Comparison of ENCODE assay signal across 7 cellular contexts in the genomic region with DNA sequence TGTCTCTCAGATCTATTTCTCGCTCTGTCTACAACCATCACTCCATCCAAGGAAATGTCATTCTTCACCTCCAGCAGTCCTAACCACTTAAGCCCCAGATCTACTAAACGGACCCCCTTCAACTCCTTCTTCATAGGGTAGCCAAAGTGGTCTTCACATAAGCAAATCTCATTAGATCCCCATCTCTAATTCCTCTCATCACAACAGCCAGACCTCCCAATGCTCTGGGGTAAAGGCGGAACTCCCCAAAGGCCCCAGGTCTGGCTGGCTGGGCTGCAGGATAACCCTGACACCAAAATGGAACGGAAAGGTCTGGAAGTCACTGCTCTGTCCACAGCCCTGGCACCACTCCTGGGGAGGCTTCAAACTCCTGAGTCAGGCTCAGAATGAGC. TPM values are rescaled to one million over a fixed set of nuclear protein-coding genes. Genes with fewer than 3 reads are reported as not detected.
DNase-seq lines count a peak whose midpoint lies in the region; ATAC-seq and TF ChIP-seq lines count a peak whose summit lies in the region.

No MANE protein-coding gene starts in this region.

- intact Hi-C loops in activated T-helper 1 cell treated with anti-CD3 and anti-CD28 coated beads, Interleukin-12 subunit alpha, Interleukin-12 subunit beta, Interleukin-2, Interleukin-4 antibody, amounts not matched to agents 30 ng/mL and 10 ng/mL and 1 ng/mL, durations not matched to agents 14 hours and 24 hours and 36 hours (cut with micrococcal nuclease) = loop anchor here (1.0 kb wide), 1 partner anchor 23 kb away; no protein-coding TSS in a partner anchor
- intact Hi-C loops in left lung (cut with DNase I) = no loop called here

- peaks cover 47% of the 10 kb centered on the region for H3K4me1 Mint-ChIP-seq in activated T-helper 1 cell treated with anti-CD3 and anti-CD28 coated beads, Interleukin-12 subunit alpha, Interleukin-12 subunit beta, Interleukin-2, Interleukin-4 antibody, amounts not matched to agents 30 ng/mL and 10 ng/mL and 1 ng/mL, durations not matched to agents 14 hours and 24 hours and 36 hours (ENCODE audit: low read depth)

- H3K4me1 ChIP-seq in KMS-11 (ENCODE audit: low read depth, poor library complexity, severe bottlenecking) (peaks cover 93% of the 10 kb centered on the region), left lung (peaks cover 47 to 100% of the 10 kb centered on the region in 2 donors), subcutaneous abdominal adipose tissue (ENCODE audit: control insufficient read depth in 5 of 5, insufficient read depth in 5 of 5, low read length in 5 of 5) (peaks cover 23 to 57% (median 51%) of the 10 kb centered on the region in 5 donors)

- peak overlapping the region; percentile 99 for H3K4me2 ChIP-seq in KMS-11

- H3K36me3 ChIP-seq in KMS-11 (ENCODE audit: insufficient read depth) (no peaks in the 10 kb centered on the region), left lung (peaks cover 0 to 6% of the 10 kb centered on the region in 2 donors), subcutaneous abdominal adipose tissue (ENCODE audit: control insufficient read depth in 5 of 5, insufficient read depth in 5 of 5, low read length in 5 of 5) (peaks cover 0 to 5% (median 5%) of the 10 kb centered on the region in 5 donors)

- peak overlapping the region; percentile 86 for H3K27ac Mint-ChIP-seq in activated T-helper 1 cell treated with anti-CD3 and anti-CD28 coated beads, Interleukin-12 subunit alpha, Interleukin-12 subunit beta, Interleukin-2, Interleukin-4 antibody, amounts not matched to agents 30 ng/mL and 10 ng/mL and 1 ng/mL, durations not matched to agents 14 hours and 24 hours and 36 hours

- no peaks in the 10 kb centered on the region for H4K20me1 ChIP-seq in KMS-11 (ENCODE audit: insufficient read depth)

- no peaks in the 10 kb centered on the region for H3K27me3 Mint-ChIP-seq in activated T-helper 1 cell treated with anti-CD3 and anti-CD28 coated beads, Interleukin-12 subunit alpha, Interleukin-12 subunit beta, Interleukin-2, Interleukin-4 antibody, amounts not matched to agents 30 ng/mL and 10 ng/mL and 1 ng/mL, durations not matched to agents 14 hours and 24 hours and 36 hours (ENCODE audit: insufficient read depth)

- H3K4me3 ChIP-seq in KMS-11 (IDR thresholded peaks at IDR 0.05; ENCODE audit: insufficient read depth, low read depth, low read length) (no peak overlapping the region), left lung (no peak overlapping the region), subcutaneous abdominal adipose tissue (ENCODE audit: low read depth in 1 of 5, low read length in 5 of 5) (peak overlapping the region in 4 of 5 donors; percentile 0 to 33 (median 13))

- H3K79me2 ChIP-seq in KMS-11 (ENCODE audit: insufficient read depth, low read depth) = peaks cover 90% of the 10 kb centered on the region

- ATAC-seq in left lung (no peak), HG02798 (IDR thresholded peaks at IDR 0.05; ENCODE audit: poor library complexity, unreplicated experiment) (no peak), GM21526 (IDR thresholded peaks at IDR 0.05; ENCODE audit: low FRiP score, unreplicated experiment) (no peak)

- no peaks in the 10 kb centered on the region for H3K27me3 ChIP-seq in KMS-11 (ENCODE audit: insufficient read depth, low read depth)
- no peaks in the 10 kb centered on the region for H3K27me3 ChIP-seq in left lung
- no peaks in the 10 kb centered on the region for H3K27me3 ChIP-seq in subcutaneous abdominal adipose tissue (ENCODE audit: control insufficient read depth in 5 of 5, insufficient read depth in 4 of 5, low read length in 5 of 5)

- peak overlapping the region; percentile 46 for H3K4me3 Mint-ChIP-seq in activated T-helper 1 cell treated with anti-CD3 and anti-CD28 coated beads, Interleukin-12 subunit alpha, Interleukin-12 subunit beta, Interleukin-2, Interleukin-4 antibody, amounts not matched to agents 30 ng/mL and 10 ng/mL and 1 ng/mL, durations not matched to agents 14 hours and 24 hours and 36 hours

- H3K27ac ChIP-seq in KMS-11 (peak overlapping the region; percentile 98), left lung (peak overlapping the region; percentile 85 to 95), subcutaneous abdominal adipose tissue (ENCODE audit: low read depth, low read length) (peak overlapping the region; percentile 95)

- TF ChIP-seq CTCF in KMS-11 (conservative IDR thresholded peaks at IDR 0.05; ENCODE audit: low read depth, low read length) (no peak), left lung (IDR thresholded peaks at IDR 0.05) (no peak)

- peaks cover 12% of the 10 kb centered on the region for H3K36me3 Mint-ChIP-seq in activated T-helper 1 cell treated with anti-CD3 and anti-CD28 coated beads, Interleukin-12 subunit alpha, Interleukin-12 subunit beta, Interleukin-2, Interleukin-4 antibody, amounts not matched to agents 30 ng/mL and 10 ng/mL and 1 ng/mL, durations not matched to agents 14 hours and 24 hours and 36 hours (ENCODE audit: low read depth)

- no peaks in the 10 kb centered on the region for H3K9me3 ChIP-seq in left lung
- H3K9me3 ChIP-seq in subcutaneous abdominal adipose tissue (ENCODE audit: control insufficient read depth in 5 of 5, low read length in 5 of 5) = no peaks in the 10 kb centered on the region

- DNase-seq in activated T-helper 1 cell treated with anti-CD3 and anti-CD28 coated beads, Interleukin-12 subunit alpha, Interleukin-12 subunit beta, Interleukin-2, Interleukin-4 antibody, amounts not matched to agents 30 ng/mL and 10 ng/mL and 1 ng/mL, durations not matched to agents 14 hours and 24 hours and 36 hours (ENCODE audit: low spot score) = no peak
- no peak for DNase-seq in left lung
- DNase-seq in glomerular visceral epithelial cell (ENCODE audit: extremely low spot score) = no peak

- no peak overlapping the region for H2AFZ ChIP-seq in KMS-11 (ENCODE audit: low read depth)

- no peaks in the 10 kb centered on the region for H3K9me3 Mint-ChIP-seq in activated T-helper 1 cell treated with anti-CD3 and anti-CD28 coated beads, Interleukin-12 subunit alpha, Interleukin-12 subunit beta, Interleukin-2, Interleukin-4 antibody, amounts not matched to agents 30 ng/mL and 10 ng/mL and 1 ng/mL, durations not matched to agents 14 hours and 24 hours and 36 hours

- H3K9ac ChIP-seq in KMS-11 (peak overlapping the region; percentile 78), subcutaneous abdominal adipose tissue (ENCODE audit: low read length in 5 of 5) (peak overlapping the region in 2 of 5 donors; percentile 3 to 45)

RNA-seq across cellular contexts. Expression of a gene that starts 11.1 kb away (rescaled TPM):
- 35.6 and 37.7 TPM in 2 replicates for total RNA-seq in activated T-helper 1 cell treated with anti-CD3 and anti-CD28 coated beads, Interleukin-12 subunit alpha, Interleukin-12 subunit beta, Interleukin-2, Interleukin-4 antibody, amounts not matched to agents 30 ng/mL and 10 ng/mL and 1 ng/mL, durations not matched to agents 14 hours and 24 hours and 36 hours
- 10 to 100 TPM; 28.7 to 35.1 TPM for total RNA-seq in left lung

RNA-seq across cellular contexts. Expression of a gene that starts 26.6 kb away (rescaled TPM):
- total RNA-seq in activated T-helper 1 cell treated with anti-CD3 and anti-CD28 coated beads, Interleukin-12 subunit alpha, Interleukin-12 subunit beta, Interleukin-2, Interleukin-4 antibody, amounts not matched to agents 30 ng/mL and 10 ng/mL and 1 ng/mL, durations not matched to agents 14 hours and 24 hours and 36 hours = 19.7 and 21.0 TPM in 2 replicates
- total RNA-seq in left lung = 10 to 100 TPM; 20.4 to 20.7 TPM

Comparison
In these comparisons a context has a peak if more than half of its experiments do, and no peak if none do; other contexts are left out.
1. H3K4me3 ChIP-seq: peak in subcutaneous abdominal adipose tissue (4 of 5); none in KMS-11 (single experiment) and left lung (0 of 2).
2. Peak in every context shown above with its lines, with median percentiles within 50 percentile points of each other: H3K27ac ChIP-seq.